Comparison of ENCODE assay signal across 19 cellular contexts in genomic region chr1:166999500-166999899, GRCh38. TPM values are rescaled to one million over a fixed set of nuclear protein-coding genes. Genes with fewer than 3 reads are reported as not detected.
DNase-seq lines count a peak whose midpoint lies in the region; ATAC-seq lines count a peak whose summit lies in the region.
"Had no signal": no experiment of that assay in that cellular context is flagged by ENCODE, and none has a peak within 500 bp of the region (broad histone marks: within the 10 kb centered on the region; RNA-seq: fewer than 3 reads in every experiment).

No MANE protein-coding gene starts in this region.

- H3K27ac Mint-ChIP-seq in activated naive CD4-positive, alpha-beta T cell treated with anti-CD3 and anti-CD28 coated beads, Interleukin-2, amount 10 ng/mL, durations not matched to agents 7 days and 5 days, result peak overlapping the region; percentile 49
- H3K27ac Mint-ChIP-seq in activated naive CD4-positive, alpha-beta T cell treated with anti-CD3 and anti-CD28 coated beads for 36 hours, result no peak overlapping the region
- H3K27ac Mint-ChIP-seq in stimulated activated effector memory CD8-positive, alpha-beta T cell treated with anti-CD3 and anti-CD28 coated beads, Interleukin-12 subunit alpha, Interleukin-12 subunit beta, amount 100 ng/mL, for 72 hours, result no peak overlapping the region
- H3K27ac Mint-ChIP-seq: brain, naive B cell had no signal

- no peaks in the 10 kb centered on the region for H3K36me3 Mint-ChIP-seq in activated naive CD4-positive, alpha-beta T cell treated with anti-CD3 and anti-CD28 coated beads, Interleukin-2, amount 10 ng/mL, durations not matched to agents 7 days and 5 days
- H3K36me3 Mint-ChIP-seq in activated naive CD4-positive, alpha-beta T cell treated with anti-CD3 and anti-CD28 coated beads for 36 hours (ENCODE audit: low read depth), result peaks cover 4% of the 10 kb centered on the region
- H3K36me3 Mint-ChIP-seq in stimulated activated effector memory CD8-positive, alpha-beta T cell treated with anti-CD3 and anti-CD28 coated beads, Interleukin-12 subunit alpha, Interleukin-12 subunit beta, amount 100 ng/mL, for 72 hours, result no peaks in the 10 kb centered on the region
- H3K36me3 Mint-ChIP-seq: brain, naive B cell had no signal

- CTCF ChIA-PET in activated naive CD4-positive, alpha-beta T cell treated with anti-CD3 and anti-CD28 coated beads, Interleukin-2, amount 10 ng/mL, durations not matched to agents 7 days and 5 days (lab: Charles Lee), result interaction anchor here (0.9 to 1.6 kb wide), 4 partner anchors 55 to 89 kb away, joined by 3 to 8 read pairs (median 4); no protein-coding TSS in a partner anchor
- CTCF ChIA-PET in activated naive CD4-positive, alpha-beta T cell treated with anti-CD3 and anti-CD28 coated beads for 36 hours (lab: Charles Lee), result interaction anchor here (0.5 to 1.2 kb wide), 2 partner anchors 89 to 129 kb away, joined by 4 to 5 read pairs; no protein-coding TSS in a partner anchor

- intact Hi-C loops in activated naive CD4-positive, alpha-beta T cell treated with anti-CD3 and anti-CD28 coated beads for 36 hours (cut with micrococcal nuclease), result no loop called here

- H3K27me3 Mint-ChIP-seq in activated naive CD4-positive, alpha-beta T cell treated with anti-CD3 and anti-CD28 coated beads, Interleukin-2, amount 10 ng/mL, durations not matched to agents 7 days and 5 days, result peaks cover 6% of the 10 kb centered on the region
- no peaks in the 10 kb centered on the region for H3K27me3 Mint-ChIP-seq in activated naive CD4-positive, alpha-beta T cell treated with anti-CD3 and anti-CD28 coated beads for 36 hours (ENCODE audit: low read depth)

- peaks cover 3% of the 10 kb centered on the region for H3K9me3 Mint-ChIP-seq in activated naive CD4-positive, alpha-beta T cell treated with anti-CD3 and anti-CD28 coated beads, Interleukin-2, amount 10 ng/mL, durations not matched to agents 7 days and 5 days
- peaks cover 10% of the 10 kb centered on the region for H3K9me3 Mint-ChIP-seq in activated naive CD4-positive, alpha-beta T cell treated with anti-CD3 and anti-CD28 coated beads for 36 hours
- H3K9me3 Mint-ChIP-seq in stimulated activated effector memory CD8-positive, alpha-beta T cell treated with anti-CD3 and anti-CD28 coated beads, Interleukin-12 subunit alpha, Interleukin-12 subunit beta, amount 100 ng/mL, for 72 hours, result peaks cover 2% of the 10 kb centered on the region

- peak; percentile 23 for DNase-seq in activated naive CD4-positive, alpha-beta T cell treated with anti-CD3 and anti-CD28 coated beads, Interleukin-2, amount 10 ng/mL, durations not matched to agents 7 days and 5 days
- no peak for DNase-seq in activated naive CD4-positive, alpha-beta T cell treated with anti-CD3 and anti-CD28 coated beads for 36 hours
- DNase-seq in stimulated activated effector memory CD8-positive, alpha-beta T cell treated with anti-CD3 and anti-CD28 coated beads, Interleukin-12 subunit alpha, Interleukin-12 subunit beta, amount 100 ng/mL, for 72 hours (ENCODE audit: low spot score in 2 of 2), result no peak
- DNase-seq in caudate nucleus (lab: John Stamatoyannopoulos, UW) (no peak), GF-D8 (lab: John Stamatoyannopoulos, UW) (no peak), kidney tubule cell (ENCODE audit: low spot score) (no peak)
- DNase-seq: activated gamma-delta T cell; dermis blood vessel endothelial cell; lower lobe of right lung; MG63; naive B cell; NCI-H2081 treated with DMSO at 0.1 percent for 48 hours; NCI-H774; SK-N-SH; stimulated activated naive CD4-positive, alpha-beta T cell had no signal

- ATAC-seq in GM21360 (IDR thresholded peaks at IDR 0.05; ENCODE audit: unreplicated experiment), result peak; percentile 59
- peak; percentile 64 for ATAC-seq in HG03159 (IDR thresholded peaks at IDR 0.05; ENCODE audit: unreplicated experiment)
- ATAC-seq in stimulated activated effector memory CD8-positive, alpha-beta T cell treated with anti-CD3 and anti-CD28 coated beads, Interleukin-12 subunit alpha, Interleukin-12 subunit beta, amount 100 ng/mL, for 72 hours, result peak; percentile 36
- ATAC-seq: lower lobe of right lung, Panc1 had no signal

- no peak overlapping the region for H3K4me3 Mint-ChIP-seq in activated naive CD4-positive, alpha-beta T cell treated with anti-CD3 and anti-CD28 coated beads, Interleukin-2, amount 10 ng/mL, durations not matched to agents 7 days and 5 days
- H3K4me3 Mint-ChIP-seq in activated naive CD4-positive, alpha-beta T cell treated with anti-CD3 and anti-CD28 coated beads for 36 hours, result no peak overlapping the region
- H3K4me3 Mint-ChIP-seq in stimulated activated effector memory CD8-positive, alpha-beta T cell treated with anti-CD3 and anti-CD28 coated beads, Interleukin-12 subunit alpha, Interleukin-12 subunit beta, amount 100 ng/mL, for 72 hours, result no peak overlapping the region
- H3K4me3 Mint-ChIP-seq: brain, naive B cell had no signal

- H3K4me1 Mint-ChIP-seq in activated naive CD4-positive, alpha-beta T cell treated with anti-CD3 and anti-CD28 coated beads, Interleukin-2, amount 10 ng/mL, durations not matched to agents 7 days and 5 days, result peaks cover 9% of the 10 kb centered on the region
- peaks cover 9% of the 10 kb centered on the region for H3K4me1 Mint-ChIP-seq in activated naive CD4-positive, alpha-beta T cell treated with anti-CD3 and anti-CD28 coated beads for 36 hours (ENCODE audit: low read depth)
- H3K4me1 Mint-ChIP-seq in stimulated activated effector memory CD8-positive, alpha-beta T cell treated with anti-CD3 and anti-CD28 coated beads, Interleukin-12 subunit alpha, Interleukin-12 subunit beta, amount 100 ng/mL, for 72 hours, result no peaks in the 10 kb centered on the region
- H3K4me1 Mint-ChIP-seq: naive B cell had no signal

- no peak overlapping the region for H3K27ac ChIP-seq in caudate nucleus (ENCODE audit: low read depth, low read length)
- H3K27ac ChIP-seq: lower lobe of right lung had no signal

RNA-seq across cellular contexts. Expression of gene MAEL, which starts 10.4 kb away (rescaled TPM):
- total RNA-seq in activated naive CD4-positive, alpha-beta T cell treated with anti-CD3 and anti-CD28 coated beads for 36 hours, result under 1 TPM; 0.24 to 0.35 TPM
- total RNA-seq: dermis blood vessel endothelial cell, lower lobe of right lung had no signal

RNA-seq across cellular contexts. Expression of gene ILDR2, which starts 24.2 kb away (rescaled TPM):
- 10 to 100 TPM in 1 of 2 experiments, 1 to 10 TPM in 1; 9.1 to 10.5 TPM for total RNA-seq in activated naive CD4-positive, alpha-beta T cell treated with anti-CD3 and anti-CD28 coated beads for 36 hours
